In the genomic region with DNA sequence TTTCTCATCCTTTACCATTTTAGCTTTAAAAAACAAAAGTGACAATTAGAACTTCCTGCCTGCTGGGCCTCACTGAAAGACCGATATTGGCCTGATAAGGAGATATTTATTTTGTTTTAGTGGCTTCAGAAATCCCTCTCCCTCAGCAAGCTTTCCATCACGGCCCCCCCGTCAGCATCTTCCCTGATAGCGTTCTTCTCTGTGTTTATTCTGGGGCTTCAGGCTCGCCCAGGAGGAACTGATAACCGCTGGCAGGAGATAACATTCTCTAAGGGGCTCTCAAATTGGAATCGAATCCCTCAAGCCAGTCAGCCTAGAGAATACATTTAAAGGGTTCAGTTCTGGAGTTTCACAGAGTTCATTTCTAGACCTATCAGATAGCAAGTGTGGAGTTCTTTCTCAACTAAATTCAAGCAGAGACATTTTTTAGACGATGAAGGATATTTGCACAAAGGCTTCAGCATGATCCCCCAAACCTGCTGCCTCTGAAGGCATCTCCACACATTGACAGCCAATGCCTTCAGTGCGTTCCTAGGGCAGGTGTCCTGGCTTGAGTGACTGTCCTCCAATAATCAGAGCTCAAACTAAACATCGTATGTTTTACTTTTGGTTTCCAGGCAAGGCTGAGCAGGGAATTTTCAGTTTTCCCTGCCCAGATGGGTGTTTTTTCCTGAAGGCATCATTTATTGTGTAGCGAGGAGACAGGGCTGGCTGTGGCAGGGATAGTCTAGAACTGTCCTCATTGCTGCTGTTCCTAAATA, we compare ENCODE assay signal across 11 cellular contexts. TPM values are rescaled to one million over a fixed set of nuclear protein-coding genes. Genes with fewer than 3 reads are reported as not detected.
A peak's percentile ranks its signal among the peaks of the same experiment; 100 is the strongest.
DNase-seq lines count a peak whose midpoint lies in the region; ATAC-seq, FAIRE-seq and TF ChIP-seq lines count a peak whose summit lies in the region.
"Had no signal": no experiment of that assay in that cellular context is flagged by ENCODE, and none has a peak within 500 bp of the region (broad histone marks: within the 10 kb centered on the region; RNA-seq: fewer than 3 reads in every experiment).

No MANE protein-coding gene starts in this region.

- peak overlapping the region; percentile 74 for H3K4me2 ChIP-seq in keratinocyte (ENCODE audit: control insufficient read depth, extremely low read depth, insufficient read depth, low read depth, low read length)

- no peaks in the 10 kb centered on the region for H3K27me3 Mint-ChIP-seq in activated naive CD4-positive, alpha-beta T cell treated with anti-CD3 and anti-CD28 coated beads, Interleukin-2, amount 50 U/mL, for 24 hours
- H3K27me3 Mint-ChIP-seq in activated CD8-positive, alpha-beta T cell treated with anti-CD3 and anti-CD28 coated beads, Interleukin-2, amount 10 ng/mL, durations not matched to agents 7 days and 5 days (ENCODE audit: low read depth) = no peaks in the 10 kb centered on the region

- H3K27ac ChIP-seq in keratinocyte (ENCODE audit: control insufficient read depth, insufficient read depth, low read length) (no peak overlapping the region), thoracic aorta (no peak overlapping the region)
- H3K27ac ChIP-seq: RWPE1 had no signal

- no peak overlapping the region for H2AFZ ChIP-seq in keratinocyte (ENCODE audit: control insufficient read depth, low read length)

- H3K36me3 ChIP-seq in keratinocyte (ENCODE audit: control insufficient read depth in 2 of 2, extremely low read depth in 1 of 2, insufficient read depth in 2 of 2, low read length in 2 of 2) (peaks cover 25 to 26% of the 10 kb centered on the region in 2 experiments), thoracic aorta (no peaks in the 10 kb centered on the region)

- dilution Hi-C loops in keratinocyte (cut with MboI; ENCODE audit: extremely low pct_ligation_motif_present, low sequenced_read_pairs) = no loop called here

- CTCF ChIA-PET in activated CD8-positive, alpha-beta T cell treated with anti-CD3 and anti-CD28 coated beads, Interleukin-2, amount 10 ng/mL, durations not matched to agents 7 days and 5 days (lab: Charles Lee) = interaction anchor here (0.6 to 4.9 kb wide), 9 partner anchors 9 to 199 kb away, joined by 3 to 22 read pairs (median 5); no protein-coding TSS in a partner anchor

- peaks cover 23% of the 10 kb centered on the region for H3K36me3 Mint-ChIP-seq in activated naive CD4-positive, alpha-beta T cell treated with anti-CD3 and anti-CD28 coated beads, Interleukin-2, amount 50 U/mL, for 24 hours
- peaks cover 87% of the 10 kb centered on the region for H3K36me3 Mint-ChIP-seq in activated CD8-positive, alpha-beta T cell treated with anti-CD3 and anti-CD28 coated beads, Interleukin-2, amount 10 ng/mL, durations not matched to agents 7 days and 5 days (ENCODE audit: low read depth)

- peaks cover 4% of the 10 kb centered on the region for H3K79me2 ChIP-seq in keratinocyte (ENCODE audit: control insufficient read depth, insufficient read depth, low read length)

- H3K4me3 ChIP-seq in keratinocyte (ENCODE audit: control insufficient read depth in 2 of 3, extremely low read depth in 1 of 3, insufficient read depth in 2 of 3, low read depth in 1 of 3, low read length in 3 of 3) (peak overlapping the region in 2 of 3 experiments; percentile 0 to 34), thoracic aorta (peak overlapping the region; percentile 51)

- H3K9me3 ChIP-seq in keratinocyte (ENCODE audit: control insufficient read depth, low read depth, low read length) (no peaks in the 10 kb centered on the region), thoracic aorta (no peaks in the 10 kb centered on the region)

- peak overlapping the region; percentile 33 for H3K9ac ChIP-seq in keratinocyte (ENCODE audit: control insufficient read depth, extremely low read depth, insufficient read depth, low read length)

- no peaks in the 10 kb centered on the region for H3K9me3 Mint-ChIP-seq in activated naive CD4-positive, alpha-beta T cell treated with anti-CD3 and anti-CD28 coated beads, Interleukin-2, amount 50 U/mL, for 24 hours
- no peaks in the 10 kb centered on the region for H3K9me3 Mint-ChIP-seq in activated CD8-positive, alpha-beta T cell treated with anti-CD3 and anti-CD28 coated beads, Interleukin-2, amount 10 ng/mL, durations not matched to agents 7 days and 5 days (ENCODE audit: insufficient read depth)

- H3K4me1 ChIP-seq in keratinocyte (ENCODE audit: control insufficient read depth, extremely low read depth, insufficient read depth, low read length) (peaks cover 42% of the 10 kb centered on the region), thoracic aorta (ENCODE audit: control insufficient read depth in 1 of 2, low read depth in 2 of 2) (peaks cover 0 to 4% of the 10 kb centered on the region in 2 donors)

- H4K20me1 ChIP-seq in keratinocyte (ENCODE audit: control insufficient read depth, extremely low read depth, insufficient read depth, low read length) = no peaks in the 10 kb centered on the region

- no peak for FAIRE-seq in keratinocyte (lab: Jason Lieb, UNC)
- FAIRE-seq: H1 had no signal

- TF ChIP-seq CTCF in keratinocyte (optimal IDR thresholded peaks at IDR 0.05 in 1 of 3, IDR thresholded peaks at IDR 0.05 in 1 of 3, conservative IDR thresholded peaks at IDR 0.05 in 1 of 3; ENCODE audit: extremely low read depth in 1 of 3, insufficient read depth in 2 of 3, low read length in 3 of 3) (no peak), thoracic aorta (IDR thresholded peaks at IDR 0.05) (no peak)

- ATAC-seq in activated CD8-positive, alpha-beta T cell treated with anti-CD3 and anti-CD28 coated beads, Interleukin-2, amount 10 ng/mL, durations not matched to agents 7 days and 5 days = no peak
- ATAC-seq in thoracic aorta (ENCODE audit: insufficient number of reproducible peaks, low FRiP score, low read depth) = no peak
- ATAC-seq in HG02798 (IDR thresholded peaks at IDR 0.05; ENCODE audit: poor library complexity, unreplicated experiment) = no peak

- peaks cover 74% of the 10 kb centered on the region for H3K4me1 Mint-ChIP-seq in activated naive CD4-positive, alpha-beta T cell treated with anti-CD3 and anti-CD28 coated beads, Interleukin-2, amount 50 U/mL, for 24 hours
- peaks cover 89% of the 10 kb centered on the region for H3K4me1 Mint-ChIP-seq in activated CD8-positive, alpha-beta T cell treated with anti-CD3 and anti-CD28 coated beads, Interleukin-2, amount 10 ng/mL, durations not matched to agents 7 days and 5 days (ENCODE audit: low read depth)

- no peaks in the 10 kb centered on the region for H3K9me1 ChIP-seq in keratinocyte (ENCODE audit: control insufficient read depth, extremely low read depth, insufficient read depth, low read length)

- POLR2A ChIA-PET in activated CD8-positive, alpha-beta T cell treated with anti-CD3 and anti-CD28 coated beads, Interleukin-2, amount 10 ng/mL, durations not matched to agents 7 days and 5 days (lab: Charles Lee) = interaction anchor here (0.7 to 3.6 kb wide), 8 partner anchors 8 to 61 kb away, joined by 3 to 19 read pairs (median 4); no protein-coding TSS in a partner anchor

- H3K4me3 Mint-ChIP-seq in activated naive CD4-positive, alpha-beta T cell treated with anti-CD3 and anti-CD28 coated beads, Interleukin-2, amount 50 U/mL, for 24 hours = peak overlapping the region; percentile 76
- peak overlapping the region; percentile 87 for H3K4me3 Mint-ChIP-seq in activated CD8-positive, alpha-beta T cell treated with anti-CD3 and anti-CD28 coated beads, Interleukin-2, amount 10 ng/mL, durations not matched to agents 7 days and 5 days

- intact Hi-C loops in head of caudate nucleus (cut with DNase I) = no loop called here

- no peaks in the 10 kb centered on the region for H3K27me3 ChIP-seq in keratinocyte (ENCODE audit: control insufficient read depth, extremely low read depth, insufficient read depth, low read length)
- no peaks in the 10 kb centered on the region for H3K27me3 ChIP-seq in thoracic aorta (replicated peaks; ENCODE audit: insufficient read depth)

- no peak for DNase-seq in activated naive CD4-positive, alpha-beta T cell (lab: John Stamatoyannopoulos, UW)
- no peak for DNase-seq in activated CD8-positive, alpha-beta T cell treated with anti-CD3 and anti-CD28 coated beads, Interleukin-2, amount 10 ng/mL, durations not matched to agents 7 days and 5 days
- DNase-seq in keratinocyte (ENCODE audit: low read depth, low spot score) (no peak), thoracic aorta (ENCODE audit: low spot score) (no peak), putamen (ENCODE audit: low spot score) (no peak), head of caudate nucleus (no peak)
- DNase-seq: NCI-H1436 treated with DMSO at 0.1 percent for 48 hours had no signal

- H3K27ac Mint-ChIP-seq in activated naive CD4-positive, alpha-beta T cell treated with anti-CD3 and anti-CD28 coated beads, Interleukin-2, amount 50 U/mL, for 24 hours = no peak overlapping the region
- peak overlapping the region; percentile 74 for H3K27ac Mint-ChIP-seq in activated CD8-positive, alpha-beta T cell treated with anti-CD3 and anti-CD28 coated beads, Interleukin-2, amount 10 ng/mL, durations not matched to agents 7 days and 5 days

RNA-seq across cellular contexts. Expression of a gene that starts 17.0 kb away (rescaled TPM):
- total RNA-seq in activated CD8-positive, alpha-beta T cell treated with anti-CD3 and anti-CD28 coated beads, Interleukin-2, amount 10 ng/mL, durations not matched to agents 7 days and 5 days = 10 to 100 TPM; 14.4 to 14.7 TPM
- 3.9 to 8.6 TPM (median 6.7 TPM) in 3 replicates for polyA plus RNA-seq in keratinocyte
- polyA plus RNA-seq in keratinocyte (2011; ENCODE audit: low read depth) = 96.8 TPM
- polyA plus RNA-seq in keratinocyte (2011; cell fraction: cytosol; rRNA removed) = 2.4 and 4.8 TPM in 2 replicates
- polyA plus RNA-seq in keratinocyte (2011; cell fraction: nucleus; rRNA removed) = 17.2 and 19.4 TPM in 2 replicates
- polyA plus RNA-seq in keratinocyte (2012; ENCODE audit: low replicate concordance) = 6.1 and 46.3 TPM in 2 replicates
- polyA minus RNA-seq in keratinocyte = 12.4 to 14.6 TPM (median 13.3 TPM) in 3 replicates
- 3.3 TPM for polyA minus RNA-seq in keratinocyte (2011; cell fraction: cytosol; rRNA and poly(A)+ RNA removed)
- polyA minus RNA-seq in keratinocyte (2011; cell fraction: nucleus; rRNA and poly(A)+ RNA removed) = 19.2 and 37.1 TPM in 2 replicates
- 1 to 10 TPM; 4.1 to 7.9 TPM for total RNA-seq in thoracic aorta
